ENCODE assay signal across 1 cellular context in the genomic region with DNA sequence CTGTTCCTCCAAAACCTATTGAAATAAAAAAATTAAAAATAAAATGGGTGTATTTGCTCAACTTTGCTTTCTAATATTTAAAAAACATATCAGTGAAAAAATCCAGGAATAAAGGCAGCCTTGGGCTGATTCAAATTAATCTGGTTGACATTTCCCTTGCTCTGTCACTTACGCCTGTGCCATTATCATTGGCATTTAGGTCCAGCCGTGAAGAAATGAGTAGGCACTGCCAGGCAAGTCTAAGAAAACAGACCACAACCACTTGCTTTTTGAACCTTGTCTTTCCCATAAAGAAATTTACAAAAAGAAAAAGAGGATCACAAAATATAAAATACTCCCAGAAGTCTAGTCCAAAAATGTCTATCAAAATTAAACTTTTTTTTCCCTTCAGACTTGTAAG.
TF ChIP-seq lines count a peak whose summit lies in the region.

No MANE protein-coding gene starts in this region.

TF ChIP-seq in GM12878, 131 proteins besides CTCF, POLR2A, EP300 and RAD21:
- TF ChIP-seq KDM1A (IDR thresholded peaks at IDR 0.05; ENCODE audit: borderline replicate concordance) = no peak
